ENCODE assay signal across 19 cellular contexts in genomic region chr9:135288054-135288453, GRCh38.
DNase-seq lines count a peak whose midpoint lies in the region; ATAC-seq, FAIRE-seq and TF ChIP-seq lines count a peak whose summit lies in the region.
"Had no signal": no experiment of that assay in that cellular context is flagged by ENCODE, and none has a peak within 500 bp of the region (broad histone marks: within the 10 kb centered on the region; RNA-seq: fewer than 3 reads in every experiment).

No MANE protein-coding gene starts in this region.

- H3K27me3 ChIP-seq in BLaER1 = no peaks in the 10 kb centered on the region
- peaks cover 77% of the 10 kb centered on the region for H3K27me3 ChIP-seq in PC-9 (ENCODE audit: insufficient read depth, low read depth)

- H3K36me3 ChIP-seq in BLaER1 (no peaks in the 10 kb centered on the region), PC-9 (ENCODE audit: low read depth) (no peaks in the 10 kb centered on the region), kidney (ENCODE audit: control insufficient read depth in 1 of 2, insufficient read depth in 2 of 2, low read length in 2 of 2) (no peaks in the 10 kb centered on the region)
- H3K36me3 ChIP-seq: HAP-1 had no signal

- H3K9me3 ChIP-seq in BLaER1 (no peaks in the 10 kb centered on the region), PC-9 (ENCODE audit: insufficient read depth, low read depth) (no peaks in the 10 kb centered on the region), kidney (ENCODE audit: control insufficient read depth in 1 of 2, low read length in 2 of 2) (no peaks in the 10 kb centered on the region)
- H3K9me3 ChIP-seq: HAP-1 had no signal

- FAIRE-seq in kidney (lab: Jason Lieb, UNC) = no peak
- FAIRE-seq: D721Med, G401.6, GM12891 had no signal

- H4K20me1 ChIP-seq in BLaER1 (no peaks in the 10 kb centered on the region), PC-9 (ENCODE audit: insufficient read depth) (no peaks in the 10 kb centered on the region)

- no TSS peak for BruUV-seq in PC-9 (replicated peaks; lab: Mats Ljungman, UMichigan)

- peak overlapping the region; percentile 77 for H3K9ac ChIP-seq in BLaER1
- H3K9ac ChIP-seq in kidney (ENCODE audit: low read length in 2 of 2) = no peak overlapping the region

- no peak for ATAC-seq in GM21737 (IDR thresholded peaks at IDR 0.05; ENCODE audit: unreplicated experiment)
- ATAC-seq: CD8-positive, alpha-beta T cell had no signal

- DNase-seq in PC-9 (no peak), kidney (peak; percentile 55), posterior vena cava (ENCODE audit: low spot score) (peak; percentile 51), NCI-H524 (lab: John Stamatoyannopoulos, UW) (no peak)
- no peak for DNase-seq in stimulated activated CD4-positive, alpha-beta T cell treated with anti-CD3 and anti-CD28 coated beads, Interleukin-4, amount 100 ng/mL, for 4 hours
- DNase-seq: 8988T; AML-193; CD8-positive, alpha-beta T cell; COR-L47; DMS153; DMS79 treated with DMSO at 0.1 percent for 48 hours; EL; GOT3 had no signal

- intact Hi-C loops in PC-9 (cut with micrococcal nuclease; ENCODE audit: unreplicated experiment) = no loop called here
- intact Hi-C loops in kidney (cut with DNase I) = no loop called here
- intact Hi-C loops in posterior vena cava (cut with DNase I) = loop anchor here in 1 of 2 donors (10.0 kb wide), 1 partner anchor 407 kb away; the partner anchor contains the start of gene SOHLH1

- H3K4me1 ChIP-seq in BLaER1 = peaks cover 75% of the 10 kb centered on the region
- no peaks in the 10 kb centered on the region for H3K4me1 ChIP-seq in PC-9 (replicated peaks; ENCODE audit: insufficient read depth)
- H3K4me1 ChIP-seq in kidney (ENCODE audit: control insufficient read depth in 1 of 2, insufficient read depth in 1 of 2, low read depth in 1 of 2, low read length in 2 of 2) = no peaks in the 10 kb centered on the region
- H3K4me1 ChIP-seq: HAP-1 had no signal

- CTCF ChIA-PET in PC-9 (lab: Charles Lee) = no interaction called here

- H3K4me3 ChIP-seq in BLaER1 = peak overlapping the region; percentile 52
- no peak overlapping the region for H3K4me3 ChIP-seq in PC-9
- H3K4me3 ChIP-seq in kidney (ENCODE audit: low read length in 2 of 2) = no peak overlapping the region
- H3K4me3 ChIP-seq: HAP-1 had no signal

- H3F3A ChIP-seq in PC-9 (ENCODE audit: insufficient read depth, low read depth) = no peaks in the 10 kb centered on the region

- H3K4me2 ChIP-seq in BLaER1 (peak overlapping the region; percentile 96), PC-9 (peak overlapping the region; percentile 36; the same call in 1 of the 2 replicates)

- TF ChIP-seq CTCF in PC-9 (conservative IDR thresholded peaks at IDR 0.05) (no peak), kidney (IDR thresholded peaks at IDR 0.05; ENCODE audit: borderline replicate concordance, extremely low read depth, insufficient read depth) (no peak)

- POLR2A ChIA-PET in PC-9 (lab: Charles Lee; ENCODE audit: unreplicated experiment) = no interaction called here

- H2AFZ ChIP-seq in PC-9 = no peak overlapping the region

- H3K79me2 ChIP-seq in PC-9 (ENCODE audit: low read depth) = no peaks in the 10 kb centered on the region

- H3K27ac ChIP-seq in BLaER1 (peak overlapping the region; percentile 90), PC-9 (no peak overlapping the region), kidney (ENCODE audit: low read depth in 2 of 2, low read length in 2 of 2) (no peak overlapping the region)

- H3K9me2 ChIP-seq in PC-9 (ENCODE audit: insufficient read depth) = no peaks in the 10 kb centered on the region

Comparison
In these comparisons a context has a peak if more than half of its experiments do, and no peak if none do; other contexts are left out.
1. DNase-seq: peak in kidney (single experiment) and posterior vena cava (single experiment); none in PC-9 (0 of 2), NCI-H524 (0 of 2) and stimulated activated CD4-positive, alpha-beta T cell treated with anti-CD3 and anti-CD28 coated beads, Interleukin-4, amount 100 ng/mL, for 4 hours (0 of 2).